Comparison of ENCODE assay signal across 8 cellular contexts in genomic region chr17:7582401-7583252, GRCh38. TPM values are rescaled to one million over a fixed set of nuclear protein-coding genes. Genes with fewer than 3 reads are reported as not detected.
DNase-seq lines count a peak whose midpoint lies in the region; ATAC-seq lines count a peak whose summit lies in the region.

No MANE protein-coding gene starts in this region.

- H3K27me3 ChIP-seq in iPS-20b (ENCODE audit: insufficient read depth, low read length) (no peaks in the 10 kb centered on the region), stomach smooth muscle (ENCODE audit: control insufficient read depth in 1 of 2, insufficient read depth in 2 of 2, low read length in 2 of 2) (no peaks in the 10 kb centered on the region)

- DNase-seq in NCI-H146 (lab: John Stamatoyannopoulos, UW) (peak; percentile 41), NCI-H146 treated with DMSO at 0.1 percent for 48 hours (lab: John Stamatoyannopoulos, UW; ENCODE audit: unreplicated experiment) (no peak), NCI-H774 (lab: John Stamatoyannopoulos, UW) (no peak)
- no peak for DNase-seq in activated T-helper 2 cell treated with anti-CD3 and anti-CD28 coated beads, Interferon-gamma antibody, Interleukin-2, Interleukin-4, amounts not matched to agents 10 μg/mL and 5 μg/mL and 100 μg/mL, durations not matched to agents 14 hours and 24 hours and 36 hours (ENCODE audit: low spot score)
- DNase-seq in stimulated activated CD4-positive, alpha-beta T cell treated with anti-CD3 and anti-CD28 coated beads, Interleukin-4, amount 100 ng/mL, for 4 hours: no peak

- H3K4me3 ChIP-seq in iPS-20b (ENCODE audit: low read length): peak overlapping the region; percentile 93; the same call in 1 of the 2 replicates
- H3K4me3 ChIP-seq in stomach smooth muscle (ENCODE audit: low read length in 2 of 2): peak overlapping the region; percentile 88 to 95

- H3K36me3 Mint-ChIP-seq in activated T-helper 2 cell treated with anti-CD3 and anti-CD28 coated beads, Interferon-gamma antibody, Interleukin-2, Interleukin-4, amounts not matched to agents 10 μg/mL and 5 μg/mL and 100 μg/mL, durations not matched to agents 14 hours and 24 hours and 36 hours (ENCODE audit: low read depth): peaks cover 77% of the 10 kb centered on the region

- H3K27me3 Mint-ChIP-seq in activated T-helper 2 cell treated with anti-CD3 and anti-CD28 coated beads, Interferon-gamma antibody, Interleukin-2, Interleukin-4, amounts not matched to agents 10 μg/mL and 5 μg/mL and 100 μg/mL, durations not matched to agents 14 hours and 24 hours and 36 hours (ENCODE audit: low read depth): no peaks in the 10 kb centered on the region

- H3K9me3 ChIP-seq in iPS-20b (ENCODE audit: insufficient read depth, low read depth, low read length) (no peaks in the 10 kb centered on the region), stomach smooth muscle (ENCODE audit: control insufficient read depth in 2 of 2, low read length in 2 of 2) (no peaks in the 10 kb centered on the region)

- no peaks in the 10 kb centered on the region for H3K9me3 Mint-ChIP-seq in activated T-helper 2 cell treated with anti-CD3 and anti-CD28 coated beads, Interferon-gamma antibody, Interleukin-2, Interleukin-4, amounts not matched to agents 10 μg/mL and 5 μg/mL and 100 μg/mL, durations not matched to agents 14 hours and 24 hours and 36 hours

- H3K9ac ChIP-seq in iPS-20b (ENCODE audit: low read depth, low read length): peak overlapping the region; percentile 97
- H3K9ac ChIP-seq in stomach smooth muscle (ENCODE audit: low read length in 2 of 2): peak overlapping the region; percentile 89 to 98

- H3K4me1 ChIP-seq in iPS-20b (ENCODE audit: insufficient read depth, low read length) (peaks cover 14% of the 10 kb centered on the region; the same call in 1 of the 2 replicates), stomach smooth muscle (ENCODE audit: control insufficient read depth, insufficient read depth, low read length) (peaks cover 54% of the 10 kb centered on the region)

- intact Hi-C loops in activated T-helper 2 cell treated with anti-CD3 and anti-CD28 coated beads, Interferon-gamma antibody, Interleukin-2, Interleukin-4, amounts not matched to agents 10 μg/mL and 5 μg/mL and 100 μg/mL, durations not matched to agents 14 hours and 24 hours and 36 hours (cut with micrococcal nuclease): loop anchor here (1.0 to 2.0 kb wide), 2 partner anchors 10 to 32 kb away; partner anchors contain the start of gene FXR2

- peak overlapping the region; percentile 98 for H3K27ac ChIP-seq in iPS-20b (ENCODE audit: low read length)
- H3K27ac ChIP-seq in stomach smooth muscle (ENCODE audit: low read length): peak overlapping the region; percentile 97

- H3K36me3 ChIP-seq in iPS-20b (ENCODE audit: insufficient read depth, low read depth, low read length) (peaks cover 42% of the 10 kb centered on the region), stomach smooth muscle (ENCODE audit: control insufficient read depth in 2 of 2, insufficient read depth in 2 of 2, low read length in 2 of 2) (peaks cover 6 to 26% of the 10 kb centered on the region in 2 donors)

- H3K4me3 Mint-ChIP-seq in activated T-helper 2 cell treated with anti-CD3 and anti-CD28 coated beads, Interferon-gamma antibody, Interleukin-2, Interleukin-4, amounts not matched to agents 10 μg/mL and 5 μg/mL and 100 μg/mL, durations not matched to agents 14 hours and 24 hours and 36 hours (ENCODE audit: low read depth): peak overlapping the region; percentile 95

- peaks cover 51% of the 10 kb centered on the region for H3K4me1 Mint-ChIP-seq in activated T-helper 2 cell treated with anti-CD3 and anti-CD28 coated beads, Interferon-gamma antibody, Interleukin-2, Interleukin-4, amounts not matched to agents 10 μg/mL and 5 μg/mL and 100 μg/mL, durations not matched to agents 14 hours and 24 hours and 36 hours (ENCODE audit: low read depth)

- no peak for ATAC-seq in HG02763 (IDR thresholded peaks at IDR 0.05; ENCODE audit: unreplicated experiment)

- H3K27ac Mint-ChIP-seq in activated T-helper 2 cell treated with anti-CD3 and anti-CD28 coated beads, Interferon-gamma antibody, Interleukin-2, Interleukin-4, amounts not matched to agents 10 μg/mL and 5 μg/mL and 100 μg/mL, durations not matched to agents 14 hours and 24 hours and 36 hours: peak overlapping the region; percentile 79

RNA-seq across cellular contexts. Expression of gene MPDU1, which starts 1.0 kb away (rescaled TPM):
- 98.6 and 106 TPM in 2 replicates for total RNA-seq in activated T-helper 2 cell treated with anti-CD3 and anti-CD28 coated beads, Interferon-gamma antibody, Interleukin-2, Interleukin-4, amounts not matched to agents 10 μg/mL and 5 μg/mL and 100 μg/mL, durations not matched to agents 14 hours and 24 hours and 36 hours

RNA-seq across cellular contexts. Expression of gene CD68, which starts 3.2 kb away (rescaled TPM):
- 9.6 and 10.1 TPM in 2 replicates for total RNA-seq in activated T-helper 2 cell treated with anti-CD3 and anti-CD28 coated beads, Interferon-gamma antibody, Interleukin-2, Interleukin-4, amounts not matched to agents 10 μg/mL and 5 μg/mL and 100 μg/mL, durations not matched to agents 14 hours and 24 hours and 36 hours

RNA-seq across cellular contexts. Expression of gene SOX15, which starts 7.3 kb away (rescaled TPM):
- 0.21 and 0.60 TPM in 2 replicates for total RNA-seq in activated T-helper 2 cell treated with anti-CD3 and anti-CD28 coated beads, Interferon-gamma antibody, Interleukin-2, Interleukin-4, amounts not matched to agents 10 μg/mL and 5 μg/mL and 100 μg/mL, durations not matched to agents 14 hours and 24 hours and 36 hours

RNA-seq across cellular contexts. Expression of gene SENP3, which starts 20.9 kb away (rescaled TPM):
- 64.9 and 69.6 TPM in 2 replicates for total RNA-seq in activated T-helper 2 cell treated with anti-CD3 and anti-CD28 coated beads, Interferon-gamma antibody, Interleukin-2, Interleukin-4, amounts not matched to agents 10 μg/mL and 5 μg/mL and 100 μg/mL, durations not matched to agents 14 hours and 24 hours and 36 hours

RNA-seq across cellular contexts. Expression of gene TNFSF13, which starts 24.1 kb away (rescaled TPM):
- 2.9 and 3.5 TPM in 2 replicates for total RNA-seq in activated T-helper 2 cell treated with anti-CD3 and anti-CD28 coated beads, Interferon-gamma antibody, Interleukin-2, Interleukin-4, amounts not matched to agents 10 μg/mL and 5 μg/mL and 100 μg/mL, durations not matched to agents 14 hours and 24 hours and 36 hours
